ENCODE assay signal across 25 cellular contexts in genomic region chr11:105232021-105232420, GRCh38.
DNase-seq lines count a peak whose midpoint lies in the region; ATAC-seq, FAIRE-seq and TF ChIP-seq lines count a peak whose summit lies in the region.
"Had no signal": no experiment of that assay in that cellular context is flagged by ENCODE, and none has a peak within 500 bp of the region (broad histone marks: within the 10 kb centered on the region; RNA-seq: fewer than 3 reads in every experiment).

No MANE protein-coding gene starts in this region.

- no peak for ATAC-seq in HG03460 (IDR thresholded peaks at IDR 0.05; ENCODE audit: unreplicated experiment)
- ATAC-seq in gastrocnemius medialis: no peak
- ATAC-seq: A549, GM12878 had no signal

- in situ Hi-C loops in gastrocnemius medialis (cut with MboI; ENCODE audit: low sequenced_read_pairs in 4 of 4): no loop called here

- no peak overlapping the region for H3K27ac ChIP-seq in gastrocnemius medialis
- H3K27ac ChIP-seq: 22Rv1; A549; BLaER1 treated with 17β-estradiol and CSF1 and Interleukin-3, amounts not matched to agents 10 nM and 100 nM had no signal

- intact Hi-C loops in gastrocnemius medialis (cut with DNase I; ENCODE audit: low total_unique reads): no loop called here

- H3K27me3 ChIP-seq in gastrocnemius medialis: no peaks in the 10 kb centered on the region
- H3K27me3 ChIP-seq: BE2C; BLaER1 treated with 17β-estradiol and CSF1 and Interleukin-3, amounts not matched to agents 10 nM and 100 nM had no signal

- no peaks in the 10 kb centered on the region for H3K36me3 ChIP-seq in gastrocnemius medialis
- H3K36me3 ChIP-seq: BE2C; BLaER1 treated with 17β-estradiol and CSF1 and Interleukin-3, amounts not matched to agents 10 nM and 100 nM; HAP-1 had no signal

- FAIRE-seq in A204.1 (lab: Jason Lieb, UNC): peak; percentile 27
- FAIRE-seq: A549, D721Med, GM12878, GM19239, H54 had no signal

- TF ChIP-seq POLR2A in gastrocnemius medialis (IDR thresholded peaks at IDR 0.05): no peak

- DNase-seq in choroid plexus epithelial cell (ENCODE audit: low read depth) (peak; percentile 55), fibroblast of villous mesenchyme (ENCODE audit: low read depth) (peak; percentile 51), gastrocnemius medialis (no peak), NCI-H2196 treated with DMSO at 0.1 percent for 48 hours (lab: John Stamatoyannopoulos, UW; ENCODE audit: unreplicated experiment) (no peak)
- DNase-seq: ACHN; AML-193; BE2C; CD4-positive, alpha-beta T cell; CD8-positive, alpha-beta memory T cell; DMS 273 treated with DMSO at 0.1 percent for 48 hours; DMS79; EL; GDM1; GOT3; HFFc6 had no signal

- no peaks in the 10 kb centered on the region for H3K4me1 ChIP-seq in gastrocnemius medialis
- H3K4me1 ChIP-seq: A549, BE2C, HAP-1 had no signal

- H3K4me3 ChIP-seq in choroid plexus epithelial cell (ENCODE audit: low read depth, low read length) (no peak overlapping the region), fibroblast of villous mesenchyme (ENCODE audit: low read depth, low read length) (no peak overlapping the region), gastrocnemius medialis (no peak overlapping the region)
- H3K4me3 ChIP-seq: A549; BLaER1 treated with 17β-estradiol and CSF1 and Interleukin-3, amounts not matched to agents 10 nM and 100 nM; GM12878; HAP-1 had no signal

- TF ChIP-seq CTCF in choroid plexus epithelial cell (conservative IDR thresholded peaks at IDR 0.05; ENCODE audit: low read depth, low read length) (no peak), fibroblast of villous mesenchyme (IDR thresholded peaks at IDR 0.05; ENCODE audit: insufficient read depth, low read depth, low read length) (no peak), gastrocnemius medialis (IDR thresholded peaks at IDR 0.05 in 4 of 5, conservative IDR thresholded peaks at IDR 0.05 in 1 of 5) (no peak)

- H3K9me3 ChIP-seq in gastrocnemius medialis: no peaks in the 10 kb centered on the region
- H3K9me3 ChIP-seq: A549, BE2C, HAP-1 had no signal

Comparison
In these comparisons a context has a peak if more than half of its experiments do, and no peak if none do; other contexts are left out.
1. DNase-seq: peak in choroid plexus epithelial cell (single experiment) and fibroblast of villous mesenchyme (single experiment); none in gastrocnemius medialis (0 of 2) and NCI-H2196 treated with DMSO at 0.1 percent for 48 hours (single experiment).